Comparison of ENCODE assay signal across 13 cellular contexts in the genomic region with DNA sequence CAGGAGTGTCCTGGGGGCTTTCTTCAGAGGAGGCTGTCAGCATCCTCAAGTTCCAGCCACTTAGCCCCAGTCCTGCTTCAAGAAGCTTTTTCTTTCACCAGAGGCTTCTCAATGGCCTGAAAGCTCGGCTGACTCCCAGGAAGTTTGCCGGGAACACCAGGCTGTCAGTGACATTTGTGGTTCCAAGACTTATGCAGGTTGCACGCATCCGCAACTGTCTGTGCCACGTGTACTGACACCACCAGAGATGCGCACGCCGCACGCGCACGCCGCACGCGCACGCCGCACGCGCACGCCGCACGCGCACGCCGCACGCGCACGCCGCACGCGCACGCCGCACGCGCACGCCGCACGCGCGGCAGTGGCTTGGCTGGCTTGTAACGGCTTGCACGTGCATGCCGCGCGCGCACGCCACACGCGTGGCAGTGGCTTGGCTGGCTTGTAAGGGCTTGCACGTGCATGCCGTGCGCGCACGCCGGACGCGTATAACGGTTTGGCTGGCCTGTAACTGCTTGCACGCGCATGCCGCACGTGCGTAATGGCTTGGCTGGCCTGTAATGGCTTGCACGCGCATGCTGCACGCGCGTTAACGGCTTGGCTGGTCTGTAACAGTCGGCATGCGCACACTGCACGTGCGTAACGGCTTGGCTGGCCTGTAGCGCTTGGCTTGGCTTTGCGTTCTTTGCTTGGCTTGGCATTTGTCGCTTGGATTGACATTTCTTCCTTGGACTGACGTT. TPM values are rescaled to one million over a fixed set of nuclear protein-coding genes. Genes with fewer than 3 reads are reported as not detected.
A peak's percentile ranks its signal among the peaks of the same experiment; 100 is the strongest.
DNase-seq lines count a peak whose midpoint lies in the region; ATAC-seq, FAIRE-seq and TF ChIP-seq lines count a peak whose summit lies in the region.
"Not testable (repeated sequence)": the region's sequence is repeated elsewhere in the genome, so short reads cannot be mapped to it uniquely, and the experiment has no call there.
"Had no signal": no experiment of that assay in that cellular context is flagged by ENCODE, and none has a peak within 500 bp of the region (broad histone marks: within the 10 kb centered on the region; RNA-seq: fewer than 3 reads in every experiment).

No MANE protein-coding gene starts in this region.

- not testable (repeated sequence) for H3K36me3 ChIP-seq in kidney (ENCODE audit: control insufficient read depth in 1 of 2, insufficient read depth in 2 of 2, low read length in 2 of 2); mucosa of descending colon (ENCODE audit: low read depth)

- not testable (repeated sequence) for H3K27ac ChIP-seq in kidney (ENCODE audit: low read depth in 2 of 2, low read length in 2 of 2)

- H3K9me3 Mint-ChIP-seq in CD14-positive monocyte, type B pancreatic cell: not testable (repeated sequence)

- not testable (repeated sequence) for H3K9ac ChIP-seq in kidney (ENCODE audit: low read length in 2 of 2)

- DNase-seq in CD14-positive monocyte (ENCODE audit: low spot score): peak; percentile 29
- peak; percentile 0 for DNase-seq in NCI-H226
- peak; percentile 46 for DNase-seq in ecto neural progenitor cell (ENCODE audit: low spot score)
- peak; percentile 39 for DNase-seq in Right ventricle myocardium superior
- peak; percentile 50 for DNase-seq in kidney
- DNase-seq in mucosa of descending colon: peak in 1 of 3 donors; percentile 62
- DNase-seq in sciatic nerve (ENCODE audit: low spot score): peak; percentile 59
- DNase-seq in type B pancreatic cell (ENCODE audit: extremely low spot score, unreplicated experiment): peak; percentile 75

- ATAC-seq in Right ventricle myocardium superior (ENCODE audit: poor library complexity): not testable (repeated sequence)
- peak; percentile 30 for ATAC-seq in mucosa of descending colon
- peak; percentile 17 for ATAC-seq in sciatic nerve

- not testable (repeated sequence) for H3K4me1 Mint-ChIP-seq in CD14-positive monocyte; type B pancreatic cell (ENCODE audit: unreplicated experiment)

- H3K9me3 ChIP-seq in kidney (ENCODE audit: control insufficient read depth in 1 of 2, low read length in 2 of 2); mucosa of descending colon: not testable (repeated sequence)

- not testable (repeated sequence) for H3K4me3 Mint-ChIP-seq in CD14-positive monocyte, type B pancreatic cell

- intact Hi-C loops in CD14-positive monocyte (cut with micrococcal nuclease); Right ventricle myocardium superior (cut with DNase I); kidney (cut with DNase I); mucosa of descending colon (cut with DNase I, micrococcal nuclease); sciatic nerve (cut with DNase I): not testable (repeated sequence)

- not testable (repeated sequence) for H3K36me3 Mint-ChIP-seq in CD14-positive monocyte, type B pancreatic cell

- TF ChIP-seq CTCF in CD14-positive monocyte (IDR thresholded peaks at IDR 0.05); kidney (IDR thresholded peaks at IDR 0.05; ENCODE audit: borderline replicate concordance, extremely low read depth, insufficient read depth); mucosa of descending colon (IDR thresholded peaks at IDR 0.05); type B pancreatic cell (conservative IDR thresholded peaks at IDR 0.05): not testable (repeated sequence)

- not testable (repeated sequence) for H3K27ac Mint-ChIP-seq in CD14-positive monocyte, type B pancreatic cell

- not testable (repeated sequence) for H3K27me3 Mint-ChIP-seq in CD14-positive monocyte (ENCODE audit: low read depth in 3 of 3); type B pancreatic cell

- FAIRE-seq in kidney (lab: Jason Lieb, UNC): not testable (repeated sequence)

- not testable (repeated sequence) for H3K4me3 ChIP-seq in kidney (ENCODE audit: low read length in 2 of 2); mucosa of descending colon

- H3K4me1 ChIP-seq in kidney (ENCODE audit: control insufficient read depth in 1 of 2, insufficient read depth in 1 of 2, low read depth in 1 of 2, low read length in 2 of 2); mucosa of descending colon (ENCODE audit: low read depth): not testable (repeated sequence)

RNA-seq across cellular contexts. Expression of a gene that starts 0.6 kb away (rescaled TPM):
- polyA plus RNA-seq in CD14-positive monocyte (not detected), kidney (ENCODE audit: insufficient read depth, low read depth, low replicate concordance) (not detected)
- total RNA-seq in Right ventricle myocardium superior (not detected), kidney (not detected), mucosa of descending colon (not detected), sciatic nerve (not detected), type B pancreatic cell (ENCODE audit: low replicate concordance) (not detected in 2 replicates)
- total RNA-seq: CD4-positive, alpha-beta memory T cell; GM23248; IMR-90; MCF 10A had no signal
- polyA plus RNA-seq: BJ; CD4-positive, alpha-beta memory T cell; GM23248; IMR-90 had no signal
